17 cellular contexts compared by ENCODE assay signal in the genomic region with DNA sequence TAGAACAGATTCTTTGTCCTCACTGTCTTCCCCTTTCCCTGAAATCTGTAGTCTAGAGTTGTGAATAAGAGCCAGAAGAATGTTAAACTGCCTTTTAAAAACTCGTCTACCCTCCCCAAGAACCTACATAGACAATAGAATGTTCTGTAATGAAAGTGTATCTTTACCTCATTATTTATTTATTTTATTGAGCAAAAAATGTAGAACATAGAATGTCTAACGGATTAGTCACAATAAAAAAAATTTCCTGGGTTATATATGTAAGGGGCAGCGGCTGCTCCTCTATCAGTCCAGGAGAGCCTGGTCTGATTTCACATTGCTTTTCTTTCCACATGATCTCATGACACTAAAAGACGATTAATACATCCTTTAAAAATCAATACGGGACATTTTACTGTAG.
DNase-seq lines count a peak whose midpoint lies in the region; ATAC-seq, FAIRE-seq and TF ChIP-seq lines count a peak whose summit lies in the region.
"Had no signal": no experiment of that assay in that cellular context is flagged by ENCODE, and none has a peak within 500 bp of the region (broad histone marks: within the 10 kb centered on the region; RNA-seq: fewer than 3 reads in every experiment).

No MANE protein-coding gene starts in this region.

- peak overlapping the region; percentile 65 for H3K27ac ChIP-seq in ACC112 (ENCODE audit: low read depth, low read length)
- H3K27ac ChIP-seq in PC-3 (ENCODE audit: low read length), result peak overlapping the region; percentile 42
- H3K27ac ChIP-seq: HL-60 had no signal

- H3K4me1 Mint-ChIP-seq in activated CD4-positive, alpha-beta T cell treated with anti-CD3 and anti-CD28 coated beads, Interleukin-2, amount 10 ng/mL, durations not matched to agents 7 days and 5 days, result no peaks in the 10 kb centered on the region
- H3K4me1 Mint-ChIP-seq: central memory CD8-positive, alpha-beta T cell had no signal

- CTCF ChIA-PET in PC-3 (lab: Charles Lee), result no interaction called here
- CTCF ChIA-PET in activated CD4-positive, alpha-beta T cell treated with anti-CD3 and anti-CD28 coated beads, Interleukin-2, amount 10 ng/mL, durations not matched to agents 7 days and 5 days (lab: Charles Lee), result no interaction called here

- POLR2A ChIA-PET in PC-3 (lab: Charles Lee; ENCODE audit: unreplicated experiment), result no interaction called here
- POLR2A ChIA-PET in activated CD4-positive, alpha-beta T cell treated with anti-CD3 and anti-CD28 coated beads, Interleukin-2, amount 10 ng/mL, durations not matched to agents 7 days and 5 days (lab: Charles Lee), result no interaction called here

- H3K27ac Mint-ChIP-seq in activated CD4-positive, alpha-beta T cell treated with anti-CD3 and anti-CD28 coated beads, Interleukin-2, amount 10 ng/mL, durations not matched to agents 7 days and 5 days, result no peak overlapping the region
- H3K27ac Mint-ChIP-seq: progenitor cell of endocrine pancreas, WTC11 had no signal

- FAIRE-seq in bronchial epithelial cell (lab: Jason Lieb, UNC), result no peak
- FAIRE-seq: endometrium had no signal

- H3K27me3 Mint-ChIP-seq in activated CD4-positive, alpha-beta T cell treated with anti-CD3 and anti-CD28 coated beads, Interleukin-2, amount 10 ng/mL, durations not matched to agents 7 days and 5 days, result peaks cover 1% of the 10 kb centered on the region
- H3K27me3 Mint-ChIP-seq: progenitor cell of endocrine pancreas had no signal

- H3K79me2 ChIP-seq in ACC112 (ENCODE audit: control insufficient read depth, insufficient read depth, low read length, unreplicated experiment), result peaks cover 3% of the 10 kb centered on the region
- no peaks in the 10 kb centered on the region for H3K79me2 ChIP-seq in PC-3 (ENCODE audit: low read length)

- TF ChIP-seq CTCF in PC-3 (conservative IDR thresholded peaks at IDR 0.05; ENCODE audit: low read depth, low read length) (no peak), bronchial epithelial cell (IDR thresholded peaks at IDR 0.05; ENCODE audit: insufficient read depth, low read length, severe bottlenecking) (no peak)

- no peak overlapping the region for H3K4me3 Mint-ChIP-seq in activated CD4-positive, alpha-beta T cell treated with anti-CD3 and anti-CD28 coated beads, Interleukin-2, amount 10 ng/mL, durations not matched to agents 7 days and 5 days
- H3K4me3 Mint-ChIP-seq: central memory CD8-positive, alpha-beta T cell had no signal

- no peaks in the 10 kb centered on the region for H3K36me3 ChIP-seq in ACC112 (ENCODE audit: insufficient read depth, low read length)
- no peaks in the 10 kb centered on the region for H3K36me3 ChIP-seq in PC-3 (ENCODE audit: low read depth, low read length)
- H3K36me3 ChIP-seq in bronchial epithelial cell (ENCODE audit: control insufficient read depth, insufficient read depth, low read length), result no peaks in the 10 kb centered on the region

- no peaks in the 10 kb centered on the region for H3F3A ChIP-seq in PC-3 (ENCODE audit: low read length, unreplicated experiment)

- no peaks in the 10 kb centered on the region for H3K9me3 ChIP-seq in PC-3 (ENCODE audit: low read length)

- no peaks in the 10 kb centered on the region for H3K27me3 ChIP-seq in ACC112 (ENCODE audit: insufficient read depth, low read length)
- no peaks in the 10 kb centered on the region for H3K27me3 ChIP-seq in PC-3 (ENCODE audit: low read length)
- H3K27me3 ChIP-seq in bronchial epithelial cell (ENCODE audit: control insufficient read depth, insufficient read depth, low read length), result no peaks in the 10 kb centered on the region

- H2AFZ ChIP-seq in ACC112 (ENCODE audit: low read length, unreplicated experiment), result no peak overlapping the region
- peak overlapping the region; percentile 7; the same call in 1 of the 2 replicates for H2AFZ ChIP-seq in PC-3 (ENCODE audit: low read length)

- H3K4me3 ChIP-seq in ACC112 (ENCODE audit: low read depth, low read length) (peak overlapping the region; percentile 68), PC-3 (ENCODE audit: low read length) (peak overlapping the region; percentile 57), bronchial epithelial cell (ENCODE audit: low read depth, low read length) (no peak overlapping the region)

- H3K9me3 Mint-ChIP-seq in activated CD4-positive, alpha-beta T cell treated with anti-CD3 and anti-CD28 coated beads, Interleukin-2, amount 10 ng/mL, durations not matched to agents 7 days and 5 days, result no peaks in the 10 kb centered on the region
- H3K9me3 Mint-ChIP-seq: central memory CD8-positive, alpha-beta T cell; WTC11 had no signal

- H3K9ac ChIP-seq in PC-3 (ENCODE audit: low read length), result no peak overlapping the region

- peaks cover 3% of the 10 kb centered on the region for H3K4me1 ChIP-seq in ACC112 (ENCODE audit: control insufficient read depth, insufficient read depth, low read length, unreplicated experiment)
- peaks cover 34% of the 10 kb centered on the region for H3K4me1 ChIP-seq in PC-3 (ENCODE audit: insufficient read depth, low read length)

- no peaks in the 10 kb centered on the region for H3K9me2 ChIP-seq in PC-3 (replicated peaks; ENCODE audit: low read length)

- BruUV-seq in PC-3 (replicated peaks; lab: Mats Ljungman, UMichigan), result no TSS peak

- peak; percentile 79 for DNase-seq in PC-3
- peak; percentile 51 for DNase-seq in bronchial epithelial cell (ENCODE audit: low read depth)
- DNase-seq in hepatic stellate cell (ENCODE audit: low spot score), result peak; percentile 25
- DNase-seq in activated CD4-positive, alpha-beta T cell treated with anti-CD3 and anti-CD28 coated beads, Interleukin-2, amount 10 ng/mL, durations not matched to agents 7 days and 5 days, result no peak
- no peak for DNase-seq in NCI-H524 (lab: John Stamatoyannopoulos, UW)
- no peak for DNase-seq in posterior vena cava (ENCODE audit: low spot score)
- no peak for DNase-seq in central memory CD4-positive, alpha-beta T cell
- DNase-seq: activated naive CD4-positive, alpha-beta T cell treated with Interleukin-2 at 50 U/mL for 16 hours; COR-L47; hypothalamus; NCI-H146 had no signal

- no peaks in the 10 kb centered on the region for H4K20me1 ChIP-seq in PC-3 (ENCODE audit: low read length)

- no peaks in the 10 kb centered on the region for H3K36me3 Mint-ChIP-seq in activated CD4-positive, alpha-beta T cell treated with anti-CD3 and anti-CD28 coated beads, Interleukin-2, amount 10 ng/mL, durations not matched to agents 7 days and 5 days (ENCODE audit: low read depth)
- H3K36me3 Mint-ChIP-seq: WTC11 had no signal

- intact Hi-C loops in PC-3 (cut with micrococcal nuclease), result loop anchor here (5.0 kb wide), 1 partner anchor 134 kb away; the partner anchor contains the start of gene SDK1
- intact Hi-C loops in posterior vena cava (cut with DNase I), result no loop called here

- ATAC-seq in PC-3, result peak; percentile 83

- peak overlapping the region; percentile 72 for H3K4me2 ChIP-seq in PC-3 (ENCODE audit: low read length)

Comparison
In these comparisons a context has a peak if more than half of its experiments do, and no peak if none do; other contexts are left out.
1. DNase-seq: peak in PC-3 (single experiment), bronchial epithelial cell (single experiment) and hepatic stellate cell (single experiment); none in activated CD4-positive, alpha-beta T cell treated with anti-CD3 and anti-CD28 coated beads, Interleukin-2, amount 10 ng/mL, durations not matched to agents 7 days and 5 days (single experiment), NCI-H524 (0 of 2), posterior vena cava (single experiment) and central memory CD4-positive, alpha-beta T cell (single experiment).